18 cellular contexts compared by ENCODE assay signal in the genomic region with DNA sequence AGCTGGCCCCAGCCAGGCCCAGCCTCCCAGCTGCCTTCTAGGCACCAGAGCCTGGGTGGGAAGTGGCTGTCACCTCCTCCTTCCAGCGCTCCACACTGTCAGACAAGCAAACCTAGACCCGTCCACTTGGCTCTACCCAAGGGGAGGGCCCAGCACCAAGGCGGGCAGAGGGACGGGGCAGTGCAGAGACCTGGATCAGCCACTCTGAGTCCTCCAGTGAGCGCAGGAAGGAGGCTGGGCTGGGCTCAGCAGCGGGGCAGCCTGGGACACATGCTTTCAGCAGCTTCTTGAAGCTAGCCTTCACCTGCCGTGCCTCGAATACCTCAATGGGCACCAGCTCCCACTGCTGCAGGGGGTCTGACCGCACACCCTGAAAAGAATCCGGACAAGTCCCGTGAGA.
DNase-seq lines count a peak whose midpoint lies in the region; ATAC-seq and TF ChIP-seq lines count a peak whose summit lies in the region.
"Had no signal": no experiment of that assay in that cellular context is flagged by ENCODE, and none has a peak within 500 bp of the region (broad histone marks: within the 10 kb centered on the region; RNA-seq: fewer than 3 reads in every experiment).

No MANE protein-coding gene starts in this region.

- H3K27ac ChIP-seq in HEK293 (ENCODE audit: extremely low read depth, low read depth, low read length): no peak overlapping the region
- H3K27ac ChIP-seq: 22Rv1, BLaER1, C4-2B had no signal

- H3K4me3 Mint-ChIP-seq in activated T-cell treated with anti-CD3 and anti-CD28 coated beads, Interleukin-2, amount 50 U/mL, for 24 hours: no peak overlapping the region
- H3K4me3 Mint-ChIP-seq in stimulated activated effector memory CD8-positive, alpha-beta T cell treated with anti-CD3 and anti-CD28 coated beads, Interleukin-12 subunit alpha, Interleukin-12 subunit beta, amount 100 ng/mL, for 72 hours: no peak overlapping the region
- H3K4me3 Mint-ChIP-seq: B cell; CD8-positive, alpha-beta T cell; GM23338; H9; HFFc6 had no signal

- peaks cover 91% of the 10 kb centered on the region for H3K36me3 Mint-ChIP-seq in activated T-cell treated with anti-CD3 and anti-CD28 coated beads, Interleukin-2, amount 50 U/mL, for 24 hours (ENCODE audit: low read depth)
- H3K36me3 Mint-ChIP-seq in stimulated activated effector memory CD8-positive, alpha-beta T cell treated with anti-CD3 and anti-CD28 coated beads, Interleukin-12 subunit alpha, Interleukin-12 subunit beta, amount 100 ng/mL, for 72 hours: peaks cover 82% of the 10 kb centered on the region

- CTCF ChIA-PET in HEK293 (lab: Yijun Ruan, JAX): interaction anchor here (1.4 to 1.6 kb wide), 2 partner anchors 14 to 165 kb away, joined by 3 to 7 read pairs; no protein-coding TSS in a partner anchor

- H3K27ac Mint-ChIP-seq in activated T-cell treated with anti-CD3 and anti-CD28 coated beads, Interleukin-2, amount 50 U/mL, for 24 hours: peak overlapping the region; percentile 57
- peak overlapping the region; percentile 54 for H3K27ac Mint-ChIP-seq in stimulated activated effector memory CD8-positive, alpha-beta T cell treated with anti-CD3 and anti-CD28 coated beads, Interleukin-12 subunit alpha, Interleukin-12 subunit beta, amount 100 ng/mL, for 72 hours
- H3K27ac Mint-ChIP-seq: GM23338, HFFc6 had no signal

- no peak for DNase-seq in activated T-cell treated with anti-CD3 and anti-CD28 coated beads, Interleukin-2, amount 50 U/mL, for 24 hours
- DNase-seq in activated T-cell treated with anti-CD3 and anti-CD28 coated beads, Interleukin-2, amount 50 U/mL, for 1 hour: no peak
- DNase-seq in stimulated activated effector memory CD8-positive, alpha-beta T cell treated with anti-CD3 and anti-CD28 coated beads, Interleukin-12 subunit alpha, Interleukin-12 subunit beta, amount 100 ng/mL, for 72 hours (ENCODE audit: low spot score in 2 of 2): no peak
- DNase-seq: CD8-positive, alpha-beta T cell; DMS153; DND-41; H9; HFFc6 had no signal

- no peak for ATAC-seq in stimulated activated effector memory CD8-positive, alpha-beta T cell treated with anti-CD3 and anti-CD28 coated beads, Interleukin-12 subunit alpha, Interleukin-12 subunit beta, amount 100 ng/mL, for 72 hours
- ATAC-seq in HG03196 (IDR thresholded peaks at IDR 0.05; ENCODE audit: unreplicated experiment) (no peak), HG02610 (IDR thresholded peaks at IDR 0.05; ENCODE audit: unreplicated experiment) (no peak)

- H3K4me1 ChIP-seq in HEK293 (ENCODE audit: control insufficient read depth, insufficient read depth, low read length): no peaks in the 10 kb centered on the region
- H3K4me1 ChIP-seq: BLaER1 had no signal

- H3K9me3 Mint-ChIP-seq in activated T-cell treated with anti-CD3 and anti-CD28 coated beads, Interleukin-2, amount 50 U/mL, for 24 hours: no peaks in the 10 kb centered on the region
- H3K9me3 Mint-ChIP-seq in stimulated activated effector memory CD8-positive, alpha-beta T cell treated with anti-CD3 and anti-CD28 coated beads, Interleukin-12 subunit alpha, Interleukin-12 subunit beta, amount 100 ng/mL, for 72 hours: no peaks in the 10 kb centered on the region
- H3K9me3 Mint-ChIP-seq: CD8-positive, alpha-beta T cell; GM23338; H9; HFFc6 had no signal

- no peaks in the 10 kb centered on the region for H3K27me3 Mint-ChIP-seq in activated T-cell treated with anti-CD3 and anti-CD28 coated beads, Interleukin-2, amount 50 U/mL, for 24 hours
- H3K27me3 Mint-ChIP-seq: B cell; CD4-positive, CD25-positive, alpha-beta regulatory T cell had no signal

- no peaks in the 10 kb centered on the region for H3K9me3 ChIP-seq in HEK293 (ENCODE audit: control insufficient read depth, insufficient read depth, low read depth, low read length)
- H3K9me3 ChIP-seq: BLaER1, Caco-2 had no signal

- H3K4me3 ChIP-seq in HEK293 (ENCODE audit: low read depth, low read length): no peak overlapping the region
- H3K4me3 ChIP-seq: BLaER1, GM23338 had no signal

- peaks cover 26 to 86% of the 10 kb centered on the region in 2 experiments for H3K36me3 ChIP-seq in HEK293 (ENCODE audit: control insufficient read depth in 2 of 2, insufficient read depth in 1 of 2, low read length in 2 of 2)

- peaks cover 22% of the 10 kb centered on the region for H3K4me1 Mint-ChIP-seq in activated T-cell treated with anti-CD3 and anti-CD28 coated beads, Interleukin-2, amount 50 U/mL, for 24 hours (ENCODE audit: low read depth)
- H3K4me1 Mint-ChIP-seq in stimulated activated effector memory CD8-positive, alpha-beta T cell treated with anti-CD3 and anti-CD28 coated beads, Interleukin-12 subunit alpha, Interleukin-12 subunit beta, amount 100 ng/mL, for 72 hours: peaks cover 40% of the 10 kb centered on the region
- H3K4me1 Mint-ChIP-seq: B cell, GM23338, H9 had no signal

- TF ChIP-seq CTCF in HEK293 (tag by site-specific recombination; IDR thresholded peaks at IDR 0.05): no peak

- POLR2A ChIA-PET in HEK293 (lab: Yijun Ruan, JAX): interaction anchor here (1.6 kb wide), 1 partner anchor 70 kb away, joined by 4 read pairs; the partner anchor contains the start of gene SCO2

TF ChIP-seq in HEK293, 187 proteins besides CTCF, POLR2A, EP300 and RAD21:
- TF ChIP-seq SP2 (tag by site-specific recombination; IDR thresholded peaks at IDR 0.05): peak; percentile 43
- no peak for TF ChIP-seq ZNF19 (tag by site-specific recombination; IDR thresholded peaks at IDR 0.05; ENCODE audit: low read depth)
